Comparison of ENCODE assay signal across 1 cellular context in the genomic region with DNA sequence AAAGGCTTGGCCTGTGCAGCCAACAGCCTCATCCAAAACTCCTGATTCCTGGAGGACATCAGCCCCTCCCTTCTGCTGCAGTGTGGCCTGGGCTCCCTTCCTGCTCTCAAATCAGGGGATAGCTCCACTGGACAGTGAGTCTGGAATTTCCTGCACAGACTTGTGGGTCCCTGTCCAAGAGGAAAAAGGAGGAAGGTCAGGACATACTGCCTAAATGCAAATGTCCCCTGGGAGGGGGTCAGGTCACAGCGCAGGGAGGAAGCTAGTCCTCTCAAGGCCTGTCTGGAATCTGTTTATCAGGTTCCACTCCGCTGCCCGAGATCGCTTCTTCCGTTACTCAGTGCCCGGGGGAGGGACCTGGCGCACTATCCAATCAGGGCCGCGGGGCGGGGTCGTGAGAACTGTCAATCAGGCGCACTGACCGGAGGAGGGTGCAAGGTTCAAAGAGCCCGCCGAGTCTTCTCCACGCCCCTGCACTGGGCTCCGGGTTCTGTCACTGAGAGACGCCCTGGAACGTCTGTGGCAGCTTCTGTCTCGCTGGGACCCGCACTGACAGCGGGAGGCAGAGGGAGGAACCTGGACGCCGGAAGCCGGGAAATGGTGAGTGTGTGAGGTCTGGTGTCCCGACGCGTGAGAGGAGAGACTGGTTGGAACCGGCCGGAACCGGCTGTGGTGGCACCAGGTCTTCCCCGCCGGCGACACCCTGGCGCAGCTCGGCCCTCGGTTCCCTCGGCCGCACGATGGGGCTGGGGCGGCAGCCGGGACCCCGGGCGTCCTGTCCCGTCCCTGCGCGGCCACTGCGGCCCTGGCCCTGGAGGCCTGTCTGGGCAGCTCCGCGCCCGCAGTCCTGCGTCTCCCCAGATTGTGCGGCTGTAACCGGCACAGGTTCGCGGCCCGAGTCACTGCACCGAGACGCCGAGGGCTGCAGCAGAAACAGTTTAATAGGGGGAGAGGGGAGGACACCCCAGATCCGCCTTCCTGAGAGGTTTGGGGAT.
TF ChIP-seq lines count a peak whose summit lies in the region.

A gene (plus strand): TSS at position 404 of the 995 bp plus-strand sequence. CDS start 194 bp downstream, at position 598.

TF ChIP-seq in K562, 482 proteins besides CTCF, POLR2A, EP300 and RAD21 (continued from another document and continues in another):
- TF ChIP-seq, protein P1, sequence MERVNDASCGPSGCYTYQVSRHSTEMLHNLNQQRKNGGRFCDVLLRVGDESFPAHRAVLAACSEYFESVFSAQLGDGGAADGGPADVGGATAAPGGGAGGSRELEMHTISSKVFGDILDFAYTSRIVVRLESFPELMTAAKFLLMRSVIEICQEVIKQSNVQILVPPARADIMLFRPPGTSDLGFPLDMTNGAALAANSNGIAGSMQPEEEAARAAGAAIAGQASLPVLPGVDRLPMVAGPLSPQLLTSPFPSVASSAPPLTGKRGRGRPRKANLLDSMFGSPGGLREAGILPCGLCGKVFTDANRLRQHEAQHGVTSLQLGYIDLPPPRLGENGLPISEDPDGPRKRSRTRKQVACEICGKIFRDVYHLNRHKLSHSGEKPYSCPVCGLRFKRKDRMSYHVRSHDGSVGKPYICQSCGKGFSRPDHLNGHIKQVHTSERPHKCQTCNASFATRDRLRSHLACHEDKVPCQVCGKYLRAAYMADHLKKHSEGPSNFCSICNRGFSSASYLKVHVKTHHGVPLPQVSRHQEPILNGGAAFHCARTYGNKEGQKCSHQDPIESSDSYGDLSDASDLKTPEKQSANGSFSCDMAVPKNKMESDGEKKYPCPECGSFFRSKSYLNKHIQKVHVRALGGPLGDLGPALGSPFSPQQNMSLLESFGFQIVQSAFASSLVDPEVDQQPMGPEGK (CRISPR knock-in tag; IDR thresholded peaks at IDR 0.05; ENCODE audit: borderline replicate concordance): no peak
- TF ChIP-seq ZNF23 (CRISPR knock-in tag; IDR thresholded peaks at IDR 0.05) (no peak), ESRRA (IDR thresholded peaks at IDR 0.05; ENCODE audit: borderline replicate concordance, low read depth) (no peak), SRSF7 (optimal IDR thresholded peaks at IDR 0.05; ENCODE audit: low read depth, low read length) (no peak), ZNF408 (CRISPR knock-in tag; IDR thresholded peaks at IDR 0.05; ENCODE audit: low read depth) (no peak), MBD2 (IDR thresholded peaks at IDR 0.05; ENCODE audit: borderline replicate concordance, low read depth) (peak; percentile 85), SMARCC2 (IDR thresholded peaks at IDR 0.05; ENCODE audit: low read depth) (no peak), ZNF586 (CRISPR knock-in tag; conservative IDR thresholded peaks at IDR 0.05) (no peak), ZC3H11A (IDR thresholded peaks at IDR 0.05; ENCODE audit: low read depth, low read length) (no peak), EHMT2 (IDR thresholded peaks at IDR 0.05) (no peak), MCM2 (IDR thresholded peaks at IDR 0.05; ENCODE audit: low read depth) (no peak), RB1 (IDR thresholded peaks at IDR 0.05; ENCODE audit: low read depth) (peak; percentile 60), XRCC5 (IDR thresholded peaks at IDR 0.05; ENCODE audit: low read depth, low read length) (no peak), TCF7L2 (IDR thresholded peaks at IDR 0.05; ENCODE audit: low read depth, low read length) (peak; percentile 90), MYC (IDR thresholded peaks at IDR 0.05; ENCODE audit: low read depth, low read length) (peak; percentile 84), MYC (CRISPR knock-in tag; IDR thresholded peaks at IDR 0.05; ENCODE audit: borderline replicate concordance, low read depth) (no peak), ZNF589 (CRISPR knock-in tag; IDR thresholded peaks at IDR 0.05; ENCODE audit: low read depth) (no peak), NRF1 (conservative IDR thresholded peaks at IDR 0.05 in 1 of 2, IDR thresholded peaks at IDR 0.05 in 1 of 2) (peak; percentile 73 to 78), SPI1 (IDR thresholded peaks at IDR 0.05; ENCODE audit: borderline replicate concordance, low read depth, low read length) (peak; percentile 64), HIVEP1 (CRISPR knock-in tag; IDR thresholded peaks at IDR 0.05) (no peak), DDX20 (tag; IDR thresholded peaks at IDR 0.05; ENCODE audit: low read depth) (no peak), ZNF133 (CRISPR knock-in tag; IDR thresholded peaks at IDR 0.05) (no peak), TFAM (CRISPR knock-in tag; conservative IDR thresholded peaks at IDR 0.05) (no peak), KLF13 (tag; IDR thresholded peaks at IDR 0.05; ENCODE audit: borderline replicate concordance, low read depth) (no peak), SNIP1 (IDR thresholded peaks at IDR 0.05; ENCODE audit: low read depth) (no peak), ZNF668 (CRISPR knock-in tag; IDR thresholded peaks at IDR 0.05) (no peak), SUPT5H (IDR thresholded peaks at IDR 0.05) (peak; percentile 83), ZNF316 (IDR thresholded peaks at IDR 0.05) (no peak), NCOA4 (IDR thresholded peaks at IDR 0.05; ENCODE audit: partially characterized antibody) (no peak), SP1 (CRISPR knock-in tag; IDR thresholded peaks at IDR 0.05) (peak; percentile 91), HLTF (IDR thresholded peaks at IDR 0.05) (no peak)
- TF ChIP-seq, protein P2, sequence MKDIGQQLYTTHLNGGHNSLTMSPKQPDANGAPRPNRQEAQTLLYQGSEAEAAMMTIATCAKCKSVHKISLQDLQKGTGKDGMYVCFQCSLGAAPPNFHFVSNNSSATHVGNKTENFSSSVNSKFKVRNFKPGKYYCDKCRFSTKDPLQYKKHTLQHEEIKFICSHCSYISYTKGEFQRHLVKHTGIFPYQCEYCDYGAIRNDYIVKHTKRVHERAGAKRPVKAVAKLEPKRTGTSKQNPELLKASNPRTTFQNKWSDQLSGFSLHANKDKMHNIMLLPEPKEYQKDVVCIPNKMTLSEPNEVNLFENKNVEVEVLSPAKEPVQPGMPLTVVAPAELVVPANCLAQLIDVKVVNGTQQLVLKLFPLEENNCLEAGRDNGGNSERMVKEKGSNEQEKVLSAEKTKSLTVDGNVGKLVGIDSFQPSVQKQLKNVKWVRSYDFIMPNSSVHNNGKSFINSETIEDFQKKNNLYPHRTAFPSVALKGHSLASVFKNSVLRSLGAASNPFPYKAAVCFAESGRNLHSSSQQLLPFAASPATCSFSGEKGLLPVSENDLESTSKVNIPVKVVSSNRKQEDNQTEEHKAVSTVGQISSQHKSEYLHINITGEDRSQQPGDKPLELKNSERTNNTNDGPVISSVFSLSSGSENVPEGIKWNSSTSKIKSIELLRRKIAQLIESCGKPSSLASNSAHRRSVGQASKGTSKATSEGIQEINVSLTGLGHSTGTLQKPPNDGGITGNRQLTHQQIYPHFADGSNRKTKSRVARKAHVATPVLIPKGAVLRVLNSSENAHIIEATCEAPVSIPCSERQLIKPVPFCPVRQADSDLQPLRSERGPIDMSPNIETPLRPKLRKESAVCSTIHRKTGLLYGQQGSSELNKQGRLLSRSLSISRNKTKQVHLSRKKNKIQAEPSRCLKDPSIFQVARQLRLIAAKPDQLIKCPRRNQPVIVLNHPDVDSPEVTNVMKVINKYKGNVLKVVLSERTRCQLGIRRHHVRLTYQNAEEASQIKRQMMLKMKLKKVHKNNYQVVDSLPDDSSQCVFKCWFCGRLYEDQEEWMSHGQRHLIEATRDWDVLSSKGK (CRISPR knock-in tag; IDR thresholded peaks at IDR 0.05): no peak
- TF ChIP-seq, protein P3, sequence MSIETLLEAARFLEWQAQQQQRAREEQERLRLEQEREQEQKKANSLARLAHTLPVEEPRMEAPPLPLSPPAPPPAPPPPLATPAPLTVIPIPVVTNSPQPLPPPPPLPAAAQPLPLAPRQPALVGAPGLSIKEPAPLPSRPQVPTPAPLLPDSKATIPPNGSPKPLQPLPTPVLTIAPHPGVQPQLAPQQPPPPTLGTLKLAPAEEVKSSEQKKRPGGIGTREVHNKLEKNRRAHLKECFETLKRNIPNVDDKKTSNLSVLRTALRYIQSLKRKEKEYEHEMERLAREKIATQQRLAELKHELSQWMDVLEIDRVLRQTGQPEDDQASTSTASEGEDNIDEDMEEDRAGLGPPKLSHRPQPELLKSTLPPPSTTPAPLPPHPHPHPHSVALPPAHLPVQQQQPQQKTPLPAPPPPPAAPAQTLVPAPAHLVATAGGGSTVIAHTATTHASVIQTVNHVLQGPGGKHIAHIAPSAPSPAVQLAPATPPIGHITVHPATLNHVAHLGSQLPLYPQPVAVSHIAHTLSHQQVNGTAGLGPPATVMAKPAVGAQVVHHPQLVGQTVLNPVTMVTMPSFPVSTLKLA (conservative IDR thresholded peaks at IDR 0.05): peak in 1 of 2 experiments; percentile 61; a peak in 3 of 4 replicates
- TF ChIP-seq, protein P4, sequence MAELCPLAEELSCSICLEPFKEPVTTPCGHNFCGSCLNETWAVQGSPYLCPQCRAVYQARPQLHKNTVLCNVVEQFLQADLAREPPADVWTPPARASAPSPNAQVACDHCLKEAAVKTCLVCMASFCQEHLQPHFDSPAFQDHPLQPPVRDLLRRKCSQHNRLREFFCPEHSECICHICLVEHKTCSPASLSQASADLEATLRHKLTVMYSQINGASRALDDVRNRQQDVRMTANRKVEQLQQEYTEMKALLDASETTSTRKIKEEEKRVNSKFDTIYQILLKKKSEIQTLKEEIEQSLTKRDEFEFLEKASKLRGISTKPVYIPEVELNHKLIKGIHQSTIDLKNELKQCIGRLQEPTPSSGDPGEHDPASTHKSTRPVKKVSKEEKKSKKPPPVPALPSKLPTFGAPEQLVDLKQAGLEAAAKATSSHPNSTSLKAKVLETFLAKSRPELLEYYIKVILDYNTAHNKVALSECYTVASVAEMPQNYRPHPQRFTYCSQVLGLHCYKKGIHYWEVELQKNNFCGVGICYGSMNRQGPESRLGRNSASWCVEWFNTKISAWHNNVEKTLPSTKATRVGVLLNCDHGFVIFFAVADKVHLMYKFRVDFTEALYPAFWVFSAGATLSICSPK (IDR thresholded peaks at IDR 0.05; ENCODE audit: borderline replicate concordance): no peak
- TF ChIP-seq, protein P5, sequence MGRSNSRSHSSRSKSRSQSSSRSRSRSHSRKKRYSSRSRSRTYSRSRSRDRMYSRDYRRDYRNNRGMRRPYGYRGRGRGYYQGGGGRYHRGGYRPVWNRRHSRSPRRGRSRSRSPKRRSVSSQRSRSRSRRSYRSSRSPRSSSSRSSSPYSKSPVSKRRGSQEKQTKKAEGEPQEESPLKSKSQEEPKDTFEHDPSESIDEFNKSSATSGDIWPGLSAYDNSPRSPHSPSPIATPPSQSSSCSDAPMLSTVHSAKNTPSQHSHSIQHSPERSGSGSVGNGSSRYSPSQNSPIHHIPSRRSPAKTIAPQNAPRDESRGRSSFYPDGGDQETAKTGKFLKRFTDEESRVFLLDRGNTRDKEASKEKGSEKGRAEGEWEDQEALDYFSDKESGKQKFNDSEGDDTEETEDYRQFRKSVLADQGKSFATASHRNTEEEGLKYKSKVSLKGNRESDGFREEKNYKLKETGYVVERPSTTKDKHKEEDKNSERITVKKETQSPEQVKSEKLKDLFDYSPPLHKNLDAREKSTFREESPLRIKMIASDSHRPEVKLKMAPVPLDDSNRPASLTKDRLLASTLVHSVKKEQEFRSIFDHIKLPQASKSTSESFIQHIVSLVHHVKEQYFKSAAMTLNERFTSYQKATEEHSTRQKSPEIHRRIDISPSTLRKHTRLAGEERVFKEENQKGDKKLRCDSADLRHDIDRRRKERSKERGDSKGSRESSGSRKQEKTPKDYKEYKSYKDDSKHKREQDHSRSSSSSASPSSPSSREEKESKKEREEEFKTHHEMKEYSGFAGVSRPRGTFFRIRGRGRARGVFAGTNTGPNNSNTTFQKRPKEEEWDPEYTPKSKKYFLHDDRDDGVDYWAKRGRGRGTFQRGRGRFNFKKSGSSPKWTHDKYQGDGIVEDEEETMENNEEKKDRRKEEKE (IDR thresholded peaks at IDR 0.05; ENCODE audit: borderline replicate concordance in 1 of 2, control insufficient read depth in 1 of 2, low read depth in 2 of 2, low read length in 1 of 2): no peak
- TF ChIP-seq, protein P6, sequence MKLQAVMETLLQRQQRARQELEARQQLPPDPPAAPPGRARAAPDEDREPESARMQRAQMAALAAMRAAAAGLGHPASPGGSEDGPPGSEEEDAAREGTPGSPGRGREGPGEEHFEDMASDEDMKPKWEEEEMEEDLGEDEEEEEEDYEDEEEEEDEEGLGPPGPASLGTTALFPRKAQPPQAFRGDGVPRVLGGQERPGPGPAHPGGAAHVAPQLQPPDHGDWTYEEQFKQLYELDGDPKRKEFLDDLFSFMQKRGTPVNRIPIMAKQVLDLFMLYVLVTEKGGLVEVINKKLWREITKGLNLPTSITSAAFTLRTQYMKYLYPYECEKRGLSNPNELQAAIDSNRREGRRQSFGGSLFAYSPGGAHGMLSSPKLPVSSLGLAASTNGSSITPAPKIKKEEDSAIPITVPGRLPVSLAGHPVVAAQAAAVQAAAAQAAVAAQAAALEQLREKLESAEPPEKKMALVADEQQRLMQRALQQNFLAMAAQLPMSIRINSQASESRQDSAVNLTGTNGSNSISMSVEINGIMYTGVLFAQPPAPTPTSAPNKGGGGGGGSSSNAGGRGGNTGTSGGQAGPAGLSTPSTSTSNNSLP (IDR thresholded peaks at IDR 0.05; ENCODE audit: borderline replicate concordance, low read depth, low read length): no peak
- TF ChIP-seq, protein P7, sequence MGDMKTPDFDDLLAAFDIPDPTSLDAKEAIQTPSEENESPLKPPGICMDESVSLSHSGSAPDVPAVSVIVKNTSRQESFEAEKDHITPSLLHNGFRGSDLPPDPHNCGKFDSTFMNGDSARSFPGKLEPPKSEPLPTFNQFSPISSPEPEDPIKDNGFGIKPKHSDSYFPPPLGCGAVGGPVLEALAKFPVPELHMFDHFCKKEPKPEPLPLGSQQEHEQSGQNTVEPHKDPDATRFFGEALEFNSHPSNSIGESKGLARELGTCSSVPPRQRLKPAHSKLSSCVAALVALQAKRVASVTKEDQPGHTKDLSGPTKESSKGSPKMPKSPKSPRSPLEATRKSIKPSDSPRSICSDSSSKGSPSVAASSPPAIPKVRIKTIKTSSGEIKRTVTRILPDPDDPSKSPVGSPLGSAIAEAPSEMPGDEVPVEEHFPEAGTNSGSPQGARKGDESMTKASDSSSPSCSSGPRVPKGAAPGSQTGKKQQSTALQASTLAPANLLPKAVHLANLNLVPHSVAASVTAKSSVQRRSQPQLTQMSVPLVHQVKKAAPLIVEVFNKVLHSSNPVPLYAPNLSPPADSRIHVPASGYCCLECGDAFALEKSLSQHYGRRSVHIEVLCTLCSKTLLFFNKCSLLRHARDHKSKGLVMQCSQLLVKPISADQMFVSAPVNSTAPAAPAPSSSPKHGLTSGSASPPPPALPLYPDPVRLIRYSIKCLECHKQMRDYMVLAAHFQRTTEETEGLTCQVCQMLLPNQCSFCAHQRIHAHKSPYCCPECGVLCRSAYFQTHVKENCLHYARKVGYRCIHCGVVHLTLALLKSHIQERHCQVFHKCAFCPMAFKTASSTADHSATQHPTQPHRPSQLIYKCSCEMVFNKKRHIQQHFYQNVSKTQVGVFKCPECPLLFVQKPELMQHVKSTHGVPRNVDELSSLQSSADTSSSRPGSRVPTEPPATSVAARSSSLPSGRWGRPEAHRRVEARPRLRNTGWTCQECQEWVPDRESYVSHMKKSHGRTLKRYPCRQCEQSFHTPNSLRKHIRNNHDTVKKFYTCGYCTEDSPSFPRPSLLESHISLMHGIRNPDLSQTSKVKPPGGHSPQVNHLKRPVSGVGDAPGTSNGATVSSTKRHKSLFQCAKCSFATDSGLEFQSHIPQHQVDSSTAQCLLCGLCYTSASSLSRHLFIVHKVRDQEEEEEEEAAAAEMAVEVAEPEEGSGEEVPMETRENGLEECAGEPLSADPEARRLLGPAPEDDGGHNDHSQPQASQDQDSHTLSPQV (IDR thresholded peaks at IDR 0.05): no peak
- TF ChIP-seq, protein P8, sequence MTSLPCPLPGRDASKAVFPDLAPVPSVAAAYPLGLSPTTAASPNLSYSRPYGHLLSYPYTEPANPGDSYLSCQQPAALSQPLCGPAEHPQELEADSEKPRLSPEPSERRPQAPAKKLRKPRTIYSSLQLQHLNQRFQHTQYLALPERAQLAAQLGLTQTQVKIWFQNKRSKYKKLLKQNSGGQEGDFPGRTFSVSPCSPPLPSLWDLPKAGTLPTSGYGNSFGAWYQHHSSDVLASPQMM (CRISPR knock-in tag; IDR thresholded peaks at IDR 0.05): no peak
